ENCODE assay signal across 8 cellular contexts in genomic region chr14:63203618-63204406, GRCh38. TPM values are rescaled to one million over a fixed set of nuclear protein-coding genes. Genes with fewer than 3 reads are reported as not detected.
DNase-seq lines count a peak whose midpoint lies in the region; ATAC-seq, FAIRE-seq and TF ChIP-seq lines count a peak whose summit lies in the region.

No MANE protein-coding gene starts in this region.

- TF ChIP-seq CTCF in prostate gland (IDR thresholded peaks at IDR 0.05) = no peak

- no peaks in the 10 kb centered on the region for H4K20me1 ChIP-seq in BLaER1 treated with 17β-estradiol and CSF1 and Interleukin-3, amounts not matched to agents 10 nM and 100 nM

- ATAC-seq in left ventricle myocardium superior = peak; percentile 96
- no peak for ATAC-seq in GM21825 (IDR thresholded peaks at IDR 0.05; ENCODE audit: unreplicated experiment)
- no peak for ATAC-seq in GM18858 (IDR thresholded peaks at IDR 0.05; ENCODE audit: unreplicated experiment)

- H3K36me3 ChIP-seq in BLaER1 treated with 17β-estradiol and CSF1 and Interleukin-3, amounts not matched to agents 10 nM and 100 nM = no peaks in the 10 kb centered on the region
- no peaks in the 10 kb centered on the region for H3K36me3 ChIP-seq in prostate gland

- no peak for FAIRE-seq in GM12892 (lab: Jason Lieb, UNC)

- H3K27ac ChIP-seq in BLaER1 treated with 17β-estradiol and CSF1 and Interleukin-3, amounts not matched to agents 10 nM and 100 nM = no peak overlapping the region
- H3K27ac ChIP-seq in prostate gland = peak overlapping the region; percentile 70 to 73

- H3K4me1 ChIP-seq in BLaER1 treated with 17β-estradiol and CSF1 and Interleukin-3, amounts not matched to agents 10 nM and 100 nM = peaks cover 6 to 15% (median 12%) of the 10 kb centered on the region in 10 experiments; a peak in 19 of 20 replicates
- H3K4me1 ChIP-seq in prostate gland (replicated peaks) = no peaks in the 10 kb centered on the region

- no peaks in the 10 kb centered on the region for H3K9me3 ChIP-seq in BLaER1 treated with 17β-estradiol and CSF1 and Interleukin-3, amounts not matched to agents 10 nM and 100 nM (replicated peaks in 1 of 11)
- no peaks in the 10 kb centered on the region for H3K9me3 ChIP-seq in prostate gland

- no peaks in the 10 kb centered on the region for H3K27me3 ChIP-seq in BLaER1 treated with 17β-estradiol and CSF1 and Interleukin-3, amounts not matched to agents 10 nM and 100 nM
- H3K27me3 ChIP-seq in prostate gland (replicated peaks; ENCODE audit: insufficient read depth) = peaks cover 2% of the 10 kb centered on the region

- TF ChIP-seq POLR2A in prostate gland (IDR thresholded peaks at IDR 0.05) (no peak), GM12892 (IDR thresholded peaks at IDR 0.05; ENCODE audit: low read depth, low read length) (no peak)

- intact Hi-C loops in left ventricle myocardium superior (cut with micrococcal nuclease) = no loop called here
- intact Hi-C loops in prostate gland (cut with DNase I) = no loop called here

- H3K9ac ChIP-seq in BLaER1 treated with 17β-estradiol and CSF1 and Interleukin-3, amounts not matched to agents 10 nM and 100 nM = 0 out of 22 replicates have a peak overlapping the region, but pooled peaks of 2 of the 11 experiments have one; percentile 9 to 14

- peak overlapping the region in 3 of 10 experiments; percentile 8 to 31 (median 16); a peak in 2 of 20 replicates for H3K4me3 ChIP-seq in BLaER1 treated with 17β-estradiol and CSF1 and Interleukin-3, amounts not matched to agents 10 nM and 100 nM
- peak overlapping the region; percentile 23 to 27 for H3K4me3 ChIP-seq in prostate gland

- H3K4me2 ChIP-seq in BLaER1 treated with 17β-estradiol and CSF1 and Interleukin-3, amounts not matched to agents 10 nM and 100 nM = peak overlapping the region; percentile 36 to 78 (median 48)

- 8% methylated on average over 11 of the region's 11 CpGs for WGBS in prostate gland

- DNase-seq in NCI-H128 (lab: John Stamatoyannopoulos, UW; ENCODE audit: unreplicated experiment) (peak; percentile 35), amniotic stem cell (lab: John Stamatoyannopoulos, UW) (peak; percentile 96), left ventricle myocardium superior (peak; percentile 81), prostate gland (ENCODE audit: low spot score) (peak; percentile 36), GM12892 (ENCODE audit: insufficient read length) (no peak)

RNA-seq across cellular contexts. Expression of gene RHOJ, which starts 0.4 kb away (rescaled TPM):
- total RNA-seq in left ventricle myocardium superior (13.3 TPM), prostate gland (1 to 10 TPM; 2.5 to 6.6 TPM)
- not detected for polyA plus RNA-seq in GM12892 (2012; ENCODE audit: missing spikeins)

Comparison
In these comparisons a context has a peak if more than half of its experiments do, and no peak if none do; other contexts are left out.
1. H3K27ac ChIP-seq: peak in prostate gland (2 of 2); none in BLaER1 treated with 17β-estradiol and CSF1 and Interleukin-3, amounts not matched to agents 10 nM and 100 nM (0 of 11).